ENCODE assay signal across 11 cellular contexts in the genomic region with DNA sequence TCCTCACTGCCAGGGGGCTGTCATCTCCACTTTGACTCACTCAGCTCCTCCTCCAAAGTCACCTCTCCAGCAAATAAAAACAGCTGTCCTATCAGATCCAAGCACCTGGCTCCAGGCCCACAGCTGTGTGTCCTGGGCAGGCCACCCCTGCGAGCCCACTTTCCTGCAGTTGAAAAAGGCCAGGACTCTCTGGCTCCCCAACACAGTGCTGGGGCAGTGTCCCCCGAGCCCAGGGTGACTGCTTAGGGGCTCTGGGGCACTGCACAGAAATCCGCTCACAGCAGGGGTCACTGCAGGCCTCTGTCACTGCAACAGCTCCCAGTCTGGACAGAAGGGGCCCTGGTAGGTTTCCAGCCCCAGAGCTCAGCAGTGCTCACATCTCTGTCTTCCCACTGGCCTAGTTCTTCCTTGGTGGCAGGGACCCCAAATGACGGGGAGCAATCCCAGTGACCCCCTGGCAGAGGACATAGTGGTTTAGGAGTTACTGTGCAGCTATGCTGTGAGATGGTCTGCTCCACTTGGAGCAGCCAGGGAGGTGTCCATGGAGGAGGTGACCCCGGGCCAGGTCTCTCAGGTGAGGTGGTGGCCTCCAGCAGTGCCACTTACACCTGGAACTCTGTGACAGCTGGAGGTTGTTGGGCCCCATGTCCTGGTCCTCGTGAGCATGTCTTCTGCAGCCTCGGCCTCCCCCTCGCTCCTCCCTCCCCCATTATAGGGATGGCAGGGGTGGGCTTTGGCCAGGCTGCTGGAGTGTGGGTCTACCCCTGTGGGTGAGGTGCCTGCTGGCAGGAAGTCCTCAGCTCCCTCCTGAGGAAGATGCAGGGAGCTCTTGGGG. TPM values are rescaled to one million over a fixed set of nuclear protein-coding genes. Genes with fewer than 3 reads are reported as not detected.
DNase-seq lines count a peak whose midpoint lies in the region; TF ChIP-seq lines count a peak whose summit lies in the region.
"Had no signal": no experiment of that assay in that cellular context is flagged by ENCODE, and none has a peak within 500 bp of the region (broad histone marks: within the 10 kb centered on the region; RNA-seq: fewer than 3 reads in every experiment).

No MANE protein-coding gene starts in this region.

- H3K9ac ChIP-seq in Karpas-422 (ENCODE audit: low read length): no peak overlapping the region

- intact Hi-C loops in left ventricle myocardium inferior (cut with micrococcal nuclease) (no loop called here), posterior vena cava (cut with DNase I) (no loop called here)

- H3K27ac ChIP-seq in WERI-Rb-1 (peak overlapping the region; percentile 71), left ventricle myocardium inferior (replicated peaks) (peak overlapping the region; percentile 62), Karpas-422 (ENCODE audit: low read length) (no peak overlapping the region)

- H3K4me1 ChIP-seq in left ventricle myocardium inferior: peaks cover 84% of the 10 kb centered on the region
- H3K4me1 ChIP-seq in Karpas-422 (ENCODE audit: low read length): peaks cover 6% of the 10 kb centered on the region

- H3K4me3 Mint-ChIP-seq in HFFc6: no peak overlapping the region
- H3K4me3 Mint-ChIP-seq: CD4-positive, alpha-beta T cell had no signal

- H3K9me3 ChIP-seq in WERI-Rb-1 (ENCODE audit: severe bottlenecking) (no peaks in the 10 kb centered on the region), left ventricle myocardium inferior (replicated peaks) (no peaks in the 10 kb centered on the region), Karpas-422 (ENCODE audit: low read length) (no peaks in the 10 kb centered on the region)

- no peaks in the 10 kb centered on the region for H3K9me3 Mint-ChIP-seq in HFFc6
- H3K9me3 Mint-ChIP-seq: CD4-positive, alpha-beta T cell had no signal

- peaks cover 16% of the 10 kb centered on the region; the same call in 1 of the 2 replicates for H4K20me1 ChIP-seq in Karpas-422 (ENCODE audit: insufficient read depth, low read depth, low read length)

- no peaks in the 10 kb centered on the region for H3K4me1 Mint-ChIP-seq in HFFc6 (ENCODE audit: low read depth)

- no peak overlapping the region for H3K4me2 ChIP-seq in Karpas-422 (ENCODE audit: low read depth, low read length, poor library complexity, severe bottlenecking)

- no peaks in the 10 kb centered on the region for H3K79me2 ChIP-seq in Karpas-422 (ENCODE audit: low read length)

- H3K36me3 Mint-ChIP-seq in HFFc6 (ENCODE audit: low read depth): no peaks in the 10 kb centered on the region

- TF ChIP-seq CTCF in HFFc6 (IDR thresholded peaks at IDR 0.05) (peak; percentile 30; the same call in 1 of the 2 replicates), WERI-Rb-1 (IDR thresholded peaks at IDR 0.05; ENCODE audit: low read depth, low read length) (peak; percentile 71), left ventricle myocardium inferior (IDR thresholded peaks at IDR 0.05; ENCODE audit: borderline replicate concordance) (peak; percentile 34)

- H3K27ac Mint-ChIP-seq in HFFc6: no peak overlapping the region
- H3K27ac Mint-ChIP-seq: CD4-positive, alpha-beta T cell had no signal

- H3K9me2 ChIP-seq in Karpas-422 (replicated peaks; ENCODE audit: insufficient read depth, low read length): no peaks in the 10 kb centered on the region

- H3K27me3 Mint-ChIP-seq in HFFc6 (ENCODE audit: insufficient read depth): no peaks in the 10 kb centered on the region
- H3K27me3 Mint-ChIP-seq: CD4-positive, alpha-beta T cell had no signal

- H3K27me3 ChIP-seq in WERI-Rb-1 (ENCODE audit: insufficient read depth, low read depth, severe bottlenecking) (no peaks in the 10 kb centered on the region), left ventricle myocardium inferior (ENCODE audit: low read depth) (no peaks in the 10 kb centered on the region), Karpas-422 (ENCODE audit: low read length) (no peaks in the 10 kb centered on the region)

- no peak overlapping the region for H2AFZ ChIP-seq in Karpas-422 (ENCODE audit: low read length)

- DNase-seq in HFFc6 (no peak), WERI-Rb-1 (peak; percentile 76), left ventricle myocardium inferior (peak; percentile 22), posterior vena cava (ENCODE audit: low spot score) (peak; percentile 74), NCI-H146 (lab: John Stamatoyannopoulos, UW) (no peak), Karpas-422 (no peak), RKO (ENCODE audit: low spot score) (no peak), RPMI8226 (no peak)
- DNase-seq: amniotic stem cell; CD4-positive, alpha-beta T cell; NCI-H345 had no signal

- H3K4me3 ChIP-seq in WERI-Rb-1 (ENCODE audit: low read depth, low read length) (no peak overlapping the region), left ventricle myocardium inferior (no peak overlapping the region), Karpas-422 (ENCODE audit: low read length) (no peak overlapping the region)

- H3K36me3 ChIP-seq in WERI-Rb-1 (peaks cover 37% of the 10 kb centered on the region), left ventricle myocardium inferior (no peaks in the 10 kb centered on the region), Karpas-422 (ENCODE audit: insufficient read depth, low read length) (no peaks in the 10 kb centered on the region)

RNA-seq across cellular contexts. Expression of a gene that starts 35.5 kb away (rescaled TPM):
- 10 to 100 TPM; 18.5 to 27.2 (median 24.3) TPM for total RNA-seq in HFFc6 (2021; fragmentation: NEBNext Ultra II Directional; extraction: Animal tissue kit (Norgen Biotek cat#: 25700))
- total RNA-seq in left ventricle myocardium inferior (26.7 TPM), posterior vena cava (10 to 100 TPM; 16.9 to 22.4 TPM)
- 3.3 and 5.9 TPM in 2 replicates for total RNA-seq in Karpas-422 (2014; rRNA removed; shearing (Covaris generic); ENCODE audit: low replicate concordance)

Comparison
In these comparisons a context has a peak if more than half of its experiments do, and no peak if none do; other contexts are left out.
1. DNase-seq: peak in WERI-Rb-1 (single experiment), left ventricle myocardium inferior (single experiment) and posterior vena cava (single experiment); none in HFFc6 (single experiment), NCI-H146 (single experiment), Karpas-422 (single experiment), RKO (single experiment) and RPMI8226 (single experiment).
2. Peak in every context shown above with its lines, with median percentiles within 50 percentile points of each other: CTCF ChIP-seq.